8 cellular contexts compared by ENCODE assay signal in genomic region chr1:36609241-36610027, GRCh38.
DNase-seq lines count a peak whose midpoint lies in the region; ATAC-seq and TF ChIP-seq lines count a peak whose summit lies in the region.

No MANE protein-coding gene starts in this region.

- no peak overlapping the region for H3K27ac Mint-ChIP-seq in activated naive CD8-positive, alpha-beta T cell treated with anti-CD3 and anti-CD28 coated beads, Interleukin-2, amount 50 U/mL, for 24 hours

- H3K4me1 Mint-ChIP-seq in activated naive CD8-positive, alpha-beta T cell treated with anti-CD3 and anti-CD28 coated beads, Interleukin-2, amount 50 U/mL, for 24 hours: peaks cover 2% of the 10 kb centered on the region

- no peaks in the 10 kb centered on the region for H3K36me3 Mint-ChIP-seq in activated naive CD8-positive, alpha-beta T cell treated with anti-CD3 and anti-CD28 coated beads, Interleukin-2, amount 50 U/mL, for 24 hours (ENCODE audit: low read depth)

- H3K4me3 ChIP-seq in NT2/D1 (ENCODE audit: insufficient read length, low read depth) (no peak overlapping the region), iPS DF 6.9 (ENCODE audit: low read length) (no peak overlapping the region)

- peaks cover 3% of the 10 kb centered on the region for H3K27me3 Mint-ChIP-seq in activated naive CD8-positive, alpha-beta T cell treated with anti-CD3 and anti-CD28 coated beads, Interleukin-2, amount 50 U/mL, for 24 hours

- H3K9me3 ChIP-seq in NT2/D1 (ENCODE audit: insufficient read depth, low read length): no peaks in the 10 kb centered on the region
- H3K9me3 ChIP-seq in iPS DF 6.9 (ENCODE audit: control insufficient read depth, insufficient read depth, low read length): no peaks in the 10 kb centered on the region

- H3K27me3 ChIP-seq in NT2/D1 (ENCODE audit: insufficient read depth, insufficient read length): no peaks in the 10 kb centered on the region
- H3K27me3 ChIP-seq in iPS DF 6.9 (ENCODE audit: control insufficient read depth, insufficient read depth, low read length): no peaks in the 10 kb centered on the region

- H3K9me3 Mint-ChIP-seq in activated naive CD8-positive, alpha-beta T cell treated with anti-CD3 and anti-CD28 coated beads, Interleukin-2, amount 50 U/mL, for 24 hours: no peaks in the 10 kb centered on the region

- no peaks in the 10 kb centered on the region for H3K36me3 ChIP-seq in NT2/D1 (ENCODE audit: insufficient read depth, insufficient read length, low read length)
- no peaks in the 10 kb centered on the region for H3K36me3 ChIP-seq in iPS DF 6.9 (ENCODE audit: control insufficient read depth, insufficient read depth, low read length)

- ATAC-seq in activated naive CD8-positive, alpha-beta T cell treated with anti-CD3 and anti-CD28 coated beads, Interleukin-2, amount 50 U/mL, for 24 hours: no peak
- no peak for ATAC-seq in GM21528 (IDR thresholded peaks at IDR 0.05; ENCODE audit: low FRiP score, unreplicated experiment)

- no CpG with 5 or more reads among the region's 6 CpGs for WGBS in iPS DF 6.9 (ENCODE audit: insufficient coverage, insufficient read length)

- H3K27ac ChIP-seq in iPS DF 6.9 (ENCODE audit: low read length): no peak overlapping the region

- no peak overlapping the region for H3K9ac ChIP-seq in NT2/D1 (ENCODE audit: insufficient read length, low read depth)

- TF ChIP-seq RAD21 in Ishikawa (IDR thresholded peaks at IDR 0.05; ENCODE audit: low read depth): peak; percentile 79

- TF ChIP-seq EP300 in Ishikawa (IDR thresholded peaks at IDR 0.05; ENCODE audit: borderline replicate concordance): no peak

- H3K4me1 ChIP-seq in NT2/D1 (ENCODE audit: insufficient read depth, insufficient read length): peaks cover 7% of the 10 kb centered on the region
- no peaks in the 10 kb centered on the region for H3K4me1 ChIP-seq in iPS DF 6.9 (ENCODE audit: control insufficient read depth, insufficient read depth, low read length)

- H3K4me3 Mint-ChIP-seq in activated naive CD8-positive, alpha-beta T cell treated with anti-CD3 and anti-CD28 coated beads, Interleukin-2, amount 50 U/mL, for 24 hours: no peak overlapping the region

- peak; percentile 78 for DNase-seq in Daoy (ENCODE audit: low read depth)
- peak; percentile 90 for DNase-seq in NT2/D1 (ENCODE audit: low read depth, low spot score)
- DNase-seq in activated naive CD8-positive, alpha-beta T cell treated with anti-CD3 and anti-CD28 coated beads, Interleukin-2, amount 50 U/mL, for 24 hours: peak; percentile 44
- peak; percentile 50 for DNase-seq in iPS DF 6.9 (ENCODE audit: low read depth, low spot score)
- peak; percentile 32 to 39 for DNase-seq in stimulated activated CD4-positive, alpha-beta T cell treated with anti-CD3 and anti-CD28 coated beads, Interleukin-2, amount 100 ng/mL, for 48 hours
- DNase-seq in effector CD8-positive, alpha-beta T cell (lab: John Stamatoyannopoulos, UW): no peak

TF ChIP-seq in Ishikawa, 13 proteins besides CTCF, POLR2A, EP300 and RAD21:
- TF ChIP-seq TEAD4 (IDR thresholded peaks at IDR 0.05): peak; percentile 63
- no peak for TF ChIP-seq CREB1 (IDR thresholded peaks at IDR 0.05; ENCODE audit: low read depth)
- TF ChIP-seq NFIC (IDR thresholded peaks at IDR 0.05): no peak
